Comparison of ENCODE assay signal across 25 cellular contexts in genomic region chr1:64241069-64241468, GRCh38. TPM values are rescaled to one million over a fixed set of nuclear protein-coding genes. Genes with fewer than 3 reads are reported as not detected.
"Had no signal": no experiment of that assay in that cellular context is flagged by ENCODE, and none has a peak within 500 bp of the region (broad histone marks: within the 10 kb centered on the region; RNA-seq: fewer than 3 reads in every experiment).

No MANE protein-coding gene starts in this region.

- H3K9me3 ChIP-seq: MG63, SJSA1 had no signal

- H3K36me3 ChIP-seq: MG63, SJSA1 had no signal

- H3K27me3 ChIP-seq: MG63, SJSA1 had no signal

- DNase-seq: IMR-90, Karpas-422, KG1, MG63, NCI-H1092, NCI-H1105 treated with DMSO at 0.1 percent for 48 hours, NCI-H1417 treated with DMSO at 0.1 percent for 48 hours, NCI-H146, NCI-H1694 treated with DMSO at 0.1 percent for 48 hours, NCI-H1930, NCI-H2081, NCI-H2107, NCI-H2227 treated with DMSO at 0.1 percent for 48 hours, NCI-H524, NCI-H526 treated with DMSO at 0.1 percent for 48 hours, NCI-H774, Right ventricle myocardium superior, RPMI8226, SIG-M5 had no signal

- ATAC-seq: HepG2 had no signal

- FAIRE-seq: HepG2 had no signal

- H3K4me3 ChIP-seq: MG63, SJSA1, SK-N-MC had no signal

- H3K27ac ChIP-seq: SJSA1 had no signal

RNA-seq across cellular contexts. Expression of gene UBE2U, which starts 37.6 kb away (rescaled TPM):
- total RNA-seq: HepG2, HT1080, IMR-90, NCI-H460, OCI-LY7, SJSA1 had no signal
- polyA plus RNA-seq: HepG2, IMR-90 had no signal
